Comparison of ENCODE assay signal across 8 cellular contexts in the genomic region with DNA sequence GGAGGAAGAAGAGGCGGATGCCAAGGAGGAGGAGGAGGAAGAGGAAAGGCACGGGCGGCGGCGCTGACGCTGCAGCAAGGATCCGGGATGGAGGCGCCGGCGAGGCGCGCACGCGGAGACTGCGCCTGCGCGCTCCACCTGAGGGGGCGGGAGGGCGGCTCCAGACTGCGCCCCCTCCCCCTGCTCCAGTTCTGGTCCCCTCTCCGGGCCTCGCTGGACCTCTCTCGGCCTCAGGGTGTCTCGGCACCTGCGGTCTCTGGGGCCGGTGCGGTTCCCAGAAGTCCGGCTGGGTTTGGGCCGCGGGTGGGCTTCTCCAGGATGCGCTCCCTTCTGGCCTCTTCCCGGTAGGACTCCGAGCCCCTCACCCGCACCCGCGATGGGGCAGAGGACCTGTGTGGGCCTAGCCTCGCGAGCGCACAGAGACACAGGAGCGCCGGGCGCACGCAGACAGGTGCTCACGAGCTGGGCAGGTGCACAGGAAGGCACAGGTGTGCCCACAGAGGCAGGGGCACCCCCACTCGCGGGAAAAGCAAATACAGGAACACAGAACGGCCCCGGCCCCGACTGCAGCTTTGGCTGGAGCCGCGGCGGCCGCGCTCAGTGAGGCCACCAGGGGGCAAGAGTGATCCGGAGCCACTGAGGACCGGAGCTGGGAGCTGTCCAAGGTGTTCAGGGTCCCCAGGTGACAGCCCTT. TPM values are rescaled to one million over a fixed set of nuclear protein-coding genes. Genes with fewer than 3 reads are reported as not detected.
DNase-seq lines count a peak whose midpoint lies in the region; ATAC-seq, FAIRE-seq and TF ChIP-seq lines count a peak whose summit lies in the region.

A gene with protein sequence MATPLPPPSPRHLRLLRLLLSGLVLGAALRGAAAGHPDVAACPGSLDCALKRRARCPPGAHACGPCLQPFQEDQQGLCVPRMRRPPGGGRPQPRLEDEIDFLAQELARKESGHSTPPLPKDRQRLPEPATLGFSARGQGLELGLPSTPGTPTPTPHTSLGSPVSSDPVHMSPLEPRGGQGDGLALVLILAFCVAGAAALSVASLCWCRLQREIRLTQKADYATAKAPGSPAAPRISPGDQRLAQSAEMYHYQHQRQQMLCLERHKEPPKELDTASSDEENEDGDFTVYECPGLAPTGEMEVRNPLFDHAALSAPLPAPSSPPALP (minus strand): TSS at position 84 of the 694 bp plus-strand sequence. CDS start 188 bp downstream, outside the sequence.

- peaks cover 19% of the 10 kb centered on the region for H3K4me1 Mint-ChIP-seq in activated CD4-positive, alpha-beta T cell treated with anti-CD3 and anti-CD28 coated beads, Interleukin-2, amount 10 ng/mL, durations not matched to agents 7 days and 5 days

- H3K27me3 Mint-ChIP-seq in activated CD4-positive, alpha-beta T cell treated with anti-CD3 and anti-CD28 coated beads, Interleukin-2, amount 10 ng/mL, durations not matched to agents 7 days and 5 days = peaks cover 32% of the 10 kb centered on the region

- intact Hi-C loops in left lung (cut with DNase I) = no loop called here

- peak; percentile 77 to 87 for TF ChIP-seq CTCF in left lung (IDR thresholded peaks at IDR 0.05)

- H3K36me3 ChIP-seq in left lung = no peaks in the 10 kb centered on the region

- peak within 1 kb of the TSS; percentile 40 to 53 for H3K4me3 ChIP-seq in left lung

- no peaks in the 10 kb centered on the region for H3K36me3 Mint-ChIP-seq in activated CD4-positive, alpha-beta T cell treated with anti-CD3 and anti-CD28 coated beads, Interleukin-2, amount 10 ng/mL, durations not matched to agents 7 days and 5 days (ENCODE audit: low read depth)

- peak within 1 kb of the TSS; percentile 39 to 65 for H3K27ac ChIP-seq in left lung

- H3K4me1 ChIP-seq in left lung = peaks cover 19 to 40% of the 10 kb centered on the region in 2 donors

- H3K9me3 Mint-ChIP-seq in activated CD4-positive, alpha-beta T cell treated with anti-CD3 and anti-CD28 coated beads, Interleukin-2, amount 10 ng/mL, durations not matched to agents 7 days and 5 days = no peaks in the 10 kb centered on the region

- TF ChIP-seq POLR2A in H54 (IDR thresholded peaks at IDR 0.05; ENCODE audit: low read depth, low read length) = peak; percentile 69; the same call in 1 of the 2 replicates

- peaks cover 27 to 86% of the 10 kb centered on the region in 2 donors for H3K27me3 ChIP-seq in left lung

- DNase-seq in AG20443 (ENCODE audit: low spot score) = peak; percentile 92
- peak; percentile 100 for DNase-seq in H54 (ENCODE audit: insufficient read length, low spot score)
- DNase-seq in NCI-H345 treated with DMSO at 0.1 percent for 48 hours (lab: John Stamatoyannopoulos, UW; ENCODE audit: unreplicated experiment) = peak; percentile 76
- peak; percentile 86 for DNase-seq in activated CD4-positive, alpha-beta T cell treated with anti-CD3 and anti-CD28 coated beads, Interleukin-2, amount 10 ng/mL, durations not matched to agents 7 days and 5 days
- DNase-seq in dedifferentiated amniotic fluid mesenchymal stem cell (ENCODE audit: extremely low spot score) = peak; percentile 61
- DNase-seq in left lung = peak; percentile 84 to 93
- peak; percentile 76 for DNase-seq in stimulated activated CD4-positive, alpha-beta T cell treated with anti-CD3 and anti-CD28 coated beads, Interleukin-1b, Interleukin-23, amount 100 ng/mL, for 48 hours

- POLR2A ChIA-PET in activated CD4-positive, alpha-beta T cell treated with anti-CD3 and anti-CD28 coated beads, Interleukin-2, amount 10 ng/mL, durations not matched to agents 7 days and 5 days (lab: Charles Lee) = no interaction called here

- peak within 1 kb of the TSS; percentile 54 for H3K27ac Mint-ChIP-seq in activated CD4-positive, alpha-beta T cell treated with anti-CD3 and anti-CD28 coated beads, Interleukin-2, amount 10 ng/mL, durations not matched to agents 7 days and 5 days

- ATAC-seq in left lung = peak; percentile 87
- ATAC-seq in GM18870 (IDR thresholded peaks at IDR 0.05; ENCODE audit: unreplicated experiment) = no peak

- FAIRE-seq in H54 (lab: Jason Lieb, UNC) = no peak

- peak within 1 kb of the TSS; percentile 70 for H3K4me3 Mint-ChIP-seq in activated CD4-positive, alpha-beta T cell treated with anti-CD3 and anti-CD28 coated beads, Interleukin-2, amount 10 ng/mL, durations not matched to agents 7 days and 5 days

- no peaks in the 10 kb centered on the region for H3K9me3 ChIP-seq in left lung

- CTCF ChIA-PET in activated CD4-positive, alpha-beta T cell treated with anti-CD3 and anti-CD28 coated beads, Interleukin-2, amount 10 ng/mL, durations not matched to agents 7 days and 5 days (lab: Charles Lee) = interaction anchor here (0.6 to 3.3 kb wide), 38 partner anchors 8 to 319 kb away, joined by 3 to 59 read pairs (median 4); a partner anchor contains a TSS

RNA-seq across cellular contexts. Expression of the gene that starts here (rescaled TPM):
- 10 to 100 TPM; 35.5 to 41.4 TPM for total RNA-seq in activated CD4-positive, alpha-beta T cell treated with anti-CD3 and anti-CD28 coated beads, Interleukin-2, amount 10 ng/mL, durations not matched to agents 7 days and 5 days
- 100 to 1,000 TPM; 104 to 105 TPM for total RNA-seq in left lung
